ENCODE assay signal across 1 cellular context in genomic region chr1:90458023-90458422, GRCh38.
TF ChIP-seq lines count a peak whose summit lies in the region.

No MANE protein-coding gene starts in this region.

TF ChIP-seq in GM23338, 12 proteins besides CTCF, POLR2A, EP300 and RAD21:
- TF ChIP-seq ZNF462 (CRISPR knock-in tag; IDR thresholded peaks at IDR 0.05) = no peak
- no peak for TF ChIP-seq JUNB (IDR thresholded peaks at IDR 0.05; ENCODE audit: unreplicated experiment)
- TF ChIP-seq CREB1 (CRISPR knock-in tag; IDR thresholded peaks at IDR 0.05; ENCODE audit: low read depth) = no peak
- no peak for TF ChIP-seq EZH2 (IDR thresholded peaks at IDR 0.05; ENCODE audit: low read depth, unreplicated experiment)
- TF ChIP-seq POLR2AphosphoS5 (IDR thresholded peaks at IDR 0.05; ENCODE audit: low read depth) = no peak
- TF ChIP-seq REST (IDR thresholded peaks at IDR 0.05; ENCODE audit: unreplicated experiment) = no peak
- no peak for TF ChIP-seq ZNF114 (CRISPR knock-in tag; IDR thresholded peaks at IDR 0.05)
- no peak for TF ChIP-seq ETS1 (IDR thresholded peaks at IDR 0.05)
- TF ChIP-seq EZH2phosphoT487 (IDR thresholded peaks at IDR 0.05; ENCODE audit: unreplicated experiment) = no peak
- no peak for TF ChIP-seq STAT1 (IDR thresholded peaks at IDR 0.05; ENCODE audit: unreplicated experiment)
- no peak for TF ChIP-seq ZNF331 (CRISPR knock-in tag; IDR thresholded peaks at IDR 0.05; ENCODE audit: low read depth)
- TF ChIP-seq NANOG (IDR thresholded peaks at IDR 0.05; ENCODE audit: borderline replicate concordance) = no peak
